ENCODE assay signal across 9 cellular contexts in the genomic region with DNA sequence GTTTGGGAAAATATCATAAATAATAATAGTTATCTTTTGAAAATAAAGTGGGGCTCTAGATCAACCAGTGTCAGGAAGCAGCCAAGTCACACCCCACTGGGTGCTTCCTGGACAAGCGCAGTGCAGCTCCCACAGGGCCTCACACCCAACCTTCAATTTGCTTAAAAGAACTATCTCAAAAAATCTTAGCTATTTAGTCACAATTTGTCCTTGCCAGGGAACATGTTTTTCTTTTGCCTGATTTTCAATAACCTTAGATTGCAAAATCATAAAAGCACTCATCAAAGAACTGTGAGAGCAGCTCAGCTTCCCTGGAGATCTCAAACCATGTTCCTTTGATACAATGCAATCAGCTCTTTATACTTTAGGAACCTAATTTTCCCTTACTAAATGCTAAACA. TPM values are rescaled to one million over a fixed set of nuclear protein-coding genes. Genes with fewer than 3 reads are reported as not detected.
DNase-seq lines count a peak whose midpoint lies in the region; ATAC-seq, FAIRE-seq and TF ChIP-seq lines count a peak whose summit lies in the region.
"Had no signal": no experiment of that assay in that cellular context is flagged by ENCODE, and none has a peak within 500 bp of the region (broad histone marks: within the 10 kb centered on the region; RNA-seq: fewer than 3 reads in every experiment).

No MANE protein-coding gene starts in this region.

- DNase-seq in activated T-cell treated with anti-CD3 and anti-CD28 coated beads, Interleukin-2, amount 50 U/mL, for 4 hours, result no peak
- no peak for DNase-seq in activated T-cell treated with anti-CD3 and anti-CD28 coated beads, Interleukin-2, amount 50 U/mL, for 48 hours
- DNase-seq in K562 (ENCODE audit: extremely low read depth in 1 of 4, low spot score in 3 of 4), result peak in 2 of 4 experiments; percentile 37 to 45
- peak in 1 of 2 donors; percentile 65 for DNase-seq in upper lobe of left lung
- no peak for DNase-seq in NCI-H1092 (lab: John Stamatoyannopoulos, UW)
- DNase-seq in HAP-1 (ENCODE audit: low spot score in 2 of 2), result no peak
- no peak for DNase-seq in midbrain (lab: John Stamatoyannopoulos, UW)

- H3K4me1 Mint-ChIP-seq in activated T-cell treated with anti-CD3 and anti-CD28 coated beads, Interleukin-2, amount 50 U/mL, for 4 hours (ENCODE audit: low read depth), result peaks cover 44% of the 10 kb centered on the region

- H3K9me3 Mint-ChIP-seq in activated T-cell treated with anti-CD3 and anti-CD28 coated beads, Interleukin-2, amount 50 U/mL, for 4 hours, result no peaks in the 10 kb centered on the region

- H2AFZ ChIP-seq in K562 (ENCODE audit: low read depth, low read length), result peak overlapping the region; percentile 84

- H3K4me1 ChIP-seq in K562 (replicated peaks in 1 of 2; ENCODE audit: control insufficient read depth in 2 of 2, insufficient read depth in 2 of 2, low read length in 2 of 2) (peaks cover 17 to 18% of the 10 kb centered on the region in 2 experiments), mucosa of rectum (ENCODE audit: control insufficient read depth in 2 of 2, insufficient read depth in 2 of 2, low read length in 2 of 2) (peaks cover 14% of the 10 kb centered on the region in 2 donors), upper lobe of left lung (peaks cover 19 to 36% (median 29%) of the 10 kb centered on the region in 4 donors), HAP-1 (peaks cover 35% of the 10 kb centered on the region)

- peak overlapping the region; percentile 56 to 88; a peak in 3 of 4 replicates for H3K9ac ChIP-seq in K562 (ENCODE audit: insufficient read depth in 1 of 2, low read depth in 2 of 2, low read length in 2 of 2)
- peak overlapping the region in 1 of 2 donors; percentile 91 for H3K9ac ChIP-seq in mucosa of rectum (ENCODE audit: low read depth in 1 of 2, low read length in 2 of 2)

- H3K36me3 ChIP-seq in K562 (ENCODE audit: control insufficient read depth, insufficient read depth, low read length), result peaks cover 7% of the 10 kb centered on the region; the same call in 1 of the 3 replicates
- H3K36me3 ChIP-seq in mucosa of rectum (ENCODE audit: control insufficient read depth in 2 of 2, insufficient read depth in 2 of 2, low read length in 2 of 2), result no peaks in the 10 kb centered on the region
- no peaks in the 10 kb centered on the region for H3K36me3 ChIP-seq in upper lobe of left lung
- no peaks in the 10 kb centered on the region for H3K36me3 ChIP-seq in HAP-1 (replicated peaks)

- H3K4me3 Mint-ChIP-seq in activated T-cell treated with anti-CD3 and anti-CD28 coated beads, Interleukin-2, amount 50 U/mL, for 4 hours, result peak overlapping the region; percentile 87

- TF ChIP-seq POLR2A in K562 (conservative IDR thresholded peaks at IDR 0.05) (no peak), upper lobe of left lung (IDR thresholded peaks at IDR 0.05) (no peak)

- TF ChIP-seq RAD21 in K562 (CRISPR knock-in tag; conservative IDR thresholded peaks at IDR 0.05 in 1 of 2, IDR thresholded peaks at IDR 0.05 in 1 of 2), result no peak

- intact Hi-C loops in K562 (cut with micrococcal nuclease), result loop anchor here (1.0 to 10.0 kb wide), 5 partner anchors 8 to 824 kb away; a partner anchor contains a TSS

- ATAC-seq in activated T-cell treated with anti-CD3 and anti-CD28 coated beads, Interleukin-2, amount 50 U/mL, for 4 hours, result no peak
- ATAC-seq in K562, result no peak
- no peak for ATAC-seq in upper lobe of left lung (ENCODE audit: low FRiP score in 2 of 2)

- WGBS in K562 (ENCODE audit: insufficient coverage, low coverage, missing lambda C conversion rate), result 42% methylated on average over 1 of the region's 1 CpG
- WGBS in upper lobe of left lung, 2 donors, result 26 to 31% methylated on average over 1 of the region's 1 CpG

- H4K20me1 ChIP-seq in K562 (replicated peaks; ENCODE audit: control insufficient read depth, insufficient read depth, low read length), result no peaks in the 10 kb centered on the region

- POLR2A ChIA-PET in K562 (lab: Yijun Ruan, JAX), result interaction anchor here (0.7 to 3.7 kb wide), 8 partner anchors 8 to 592 kb away, joined by 3 to 98 read pairs (median 4); a partner anchor contains a TSS

- BruUV-seq in K562 (replicated peaks; lab: Mats Ljungman, UMichigan), result no TSS peak

- peaks cover 15% of the 10 kb centered on the region for H3K36me3 Mint-ChIP-seq in activated T-cell treated with anti-CD3 and anti-CD28 coated beads, Interleukin-2, amount 50 U/mL, for 4 hours (ENCODE audit: insufficient read depth)

- peak overlapping the region; percentile 93 for H3K4me2 ChIP-seq in K562 (ENCODE audit: insufficient read depth, low read length)

- in situ Hi-C loops in K562 (cut with MboI), result loop anchor here (5.0 to 10.0 kb wide), 2 partner anchors 183 to 1486 kb away; no protein-coding TSS in a partner anchor
- in situ Hi-C loops in HAP-1 (cut with MboI; ENCODE audit: low sequenced_read_pairs), result loop anchor here (10.0 kb wide), 1 partner anchor 166 kb away; a partner anchor contains a TSS

- H3K4me3 ChIP-seq in K562 (no peak overlapping the region), mucosa of rectum (ENCODE audit: low read length in 2 of 2) (no peak overlapping the region), upper lobe of left lung (no peak overlapping the region), HAP-1 (no peak overlapping the region)

- H3K9me1 ChIP-seq in K562 (ENCODE audit: control insufficient read depth, insufficient read depth, low read length), result no peaks in the 10 kb centered on the region

- no peak for TF ChIP-seq EP300 in K562 (IDR thresholded peaks at IDR 0.05; ENCODE audit: low read length)
- TF ChIP-seq EP300 in upper lobe of left lung (IDR thresholded peaks at IDR 0.05), result peak in 1 of 4 donors; percentile 3

- peaks cover 34% of the 10 kb centered on the region for H3K79me2 ChIP-seq in K562 (ENCODE audit: control insufficient read depth, insufficient read depth, low read length)

- no peaks in the 10 kb centered on the region for H3K27me3 Mint-ChIP-seq in activated T-cell treated with anti-CD3 and anti-CD28 coated beads, Interleukin-2, amount 50 U/mL, for 4 hours (ENCODE audit: low read depth)

- H3K9me3 ChIP-seq in K562 (replicated peaks; ENCODE audit: control insufficient read depth, insufficient read depth, low read depth, low read length), result no peaks in the 10 kb centered on the region
- no peaks in the 10 kb centered on the region for H3K9me3 ChIP-seq in mucosa of rectum (ENCODE audit: control insufficient read depth in 2 of 2, low read length in 2 of 2)
- H3K9me3 ChIP-seq in upper lobe of left lung, result no peaks in the 10 kb centered on the region
- H3K9me3 ChIP-seq in HAP-1, result no peaks in the 10 kb centered on the region

- H3K27me3 ChIP-seq in K562 (ENCODE audit: control insufficient read depth in 2 of 2, insufficient read depth in 2 of 2, low read length in 2 of 2) (no peaks in the 10 kb centered on the region), mucosa of rectum (ENCODE audit: control insufficient read depth in 2 of 2, insufficient read depth in 2 of 2, low read length in 2 of 2) (no peaks in the 10 kb centered on the region), upper lobe of left lung (no peaks in the 10 kb centered on the region), HAP-1 (ENCODE audit: low read depth) (no peaks in the 10 kb centered on the region)

- TF ChIP-seq CTCF in K562 (IDR thresholded peaks at IDR 0.05 in 2 of 3, conservative IDR thresholded peaks at IDR 0.05 in 1 of 3; ENCODE audit: insufficient read depth in 2 of 3, low read depth in 1 of 3, low read length in 3 of 3), result no peak
- TF ChIP-seq CTCF in upper lobe of left lung (IDR thresholded peaks at IDR 0.05), result no peak

- no peak for FAIRE-seq in K562 (lab: Jason Lieb, UNC)

- CTCF ChIA-PET in K562 (lab: Yijun Ruan, JAX; ENCODE audit: low intra/inter-chr PET ratio), result no interaction called here

- H3K27ac ChIP-seq in K562 (ENCODE audit: extremely low read depth, low read depth, low read length) (peak overlapping the region; percentile 96), mucosa of rectum (ENCODE audit: low read depth in 2 of 2, low read length in 2 of 2) (peak overlapping the region; percentile 92 to 93), upper lobe of left lung (peak overlapping the region; percentile 95 to 99 (median 96))

RNA-seq across cellular contexts. Expression of a gene that starts 1.6 kb away (rescaled TPM):
- total RNA-seq in activated T-cell treated with anti-CD3 and anti-CD28 coated beads, Interleukin-2, amount 50 U/mL, for 4 hours, result 10 to 100 TPM; 47.8 to 58.8 (median 57.8) TPM
- total RNA-seq in K562 (2011; cell fraction: chromatin; rRNA removed; ENCODE audit: low replicate concordance), result 6.1 and 37.7 TPM in 2 replicates
- 4.8 and 5.7 TPM in 2 replicates for total RNA-seq in K562 (2011; cell fraction: nucleolus; rRNA removed)
- total RNA-seq in K562 (2011; cell fraction: nucleoplasm; rRNA removed), result 10.2 and 13.4 TPM in 2 replicates
- total RNA-seq in K562 (2014; rRNA removed) (6.7 and 10.6 TPM in 2 replicates), K562 (2014; rRNA removed; fragmentation: Illumina TruSeq; extraction: Trizol) (14.6 and 16.9 TPM in 2 replicates), K562 (2015; rRNA removed; fragmentation: Illumina TruSeq; extraction: Trizol) (9.3 and 12.7 TPM in 2 replicates), K562 (2021) (13.8 TPM in 2 replicates), upper lobe of left lung (10 to 100 TPM; 33.5 to 75.6 (median 48.9) TPM)
- polyA plus RNA-seq in K562 (2011; rRNA removed) (8.9 and 9.3 TPM in 2 replicates), K562 (2014; fragmentation: Illumina TruSeq; extraction: Trizol) (11.2 and 13.6 TPM in 2 replicates), K562 (2014; fragmentation: Nextera tagmentation; extraction: Ambion mirVana) (1 to 10 TPM; 5.8 to 7.0 TPM), K562 (2014; rRNA removed) (8.5 and 11.0 TPM in 2 replicates)
- 4.6 and 7.1 TPM in 2 replicates for polyA plus RNA-seq in K562 (2011; cell fraction: cytosol; rRNA removed)
- polyA plus RNA-seq in K562 (2011; cell fraction: nucleus; rRNA removed), result 6.2 and 6.6 TPM in 2 replicates
- polyA plus RNA-seq in K562 (2012), result 10.0 and 22.1 TPM in 2 replicates
- polyA minus RNA-seq in K562 (2011; rRNA and poly(A)+ RNA removed), result 33.3 and 40.5 TPM in 2 replicates
- polyA minus RNA-seq in K562 (2011; cell fraction: cytosol; rRNA and poly(A)+ RNA removed), result 10.1 and 10.2 TPM in 2 replicates
- polyA minus RNA-seq in K562 (2011; cell fraction: nucleus; rRNA and poly(A)+ RNA removed), result 6.5 and 10.6 TPM in 2 replicates

RNA-seq across cellular contexts. Expression of a gene that starts 39.7 kb away (rescaled TPM):
- total RNA-seq in activated T-cell treated with anti-CD3 and anti-CD28 coated beads, Interleukin-2, amount 50 U/mL, for 4 hours, result under 1 TPM in 1 of 3 donors, not detected in 2; 0.10 TPM
- total RNA-seq in K562 (2011; cell fraction: chromatin; rRNA removed; ENCODE audit: low replicate concordance), result not detected in 2 replicates
- total RNA-seq in K562 (2011; cell fraction: nucleolus; rRNA removed), result not detected in 2 replicates
- not detected in 2 replicates for total RNA-seq in K562 (2011; cell fraction: nucleoplasm; rRNA removed)
- not detected in 2 replicates for total RNA-seq in K562 (2014; rRNA removed)
- total RNA-seq in K562 (2014; rRNA removed; fragmentation: Illumina TruSeq; extraction: Trizol), result not detected in 2 replicates
- not detected in 2 replicates for total RNA-seq in K562 (2015; rRNA removed; fragmentation: Illumina TruSeq; extraction: Trizol)
- 0.07 TPM in 1 of 2 replicates, not detected in the other for total RNA-seq in K562 (2021)
- polyA plus RNA-seq in K562 (2011; rRNA removed), result 0.03 and 0.07 TPM in 2 replicates
- 0.03 and 0.36 TPM in 2 replicates for polyA plus RNA-seq in K562 (2011; cell fraction: cytosol; rRNA removed)
- 0.04 and 0.31 TPM in 2 replicates for polyA plus RNA-seq in K562 (2011; cell fraction: nucleus; rRNA removed)
- 0.05 TPM in 1 of 2 replicates, not detected in the other for polyA plus RNA-seq in K562 (2012)
- 0.04 and 0.12 TPM in 2 replicates for polyA plus RNA-seq in K562 (2014; fragmentation: Illumina TruSeq; extraction: Trizol)
- polyA plus RNA-seq in K562 (2014; fragmentation: Nextera tagmentation; extraction: Ambion mirVana), result under 1 TPM in 1 of 2 experiments, not detected in 1; 0.03 TPM
- polyA plus RNA-seq in K562 (2014; rRNA removed), result 0.07 TPM in 1 of 2 replicates, not detected in the other
- not detected in 2 replicates for polyA minus RNA-seq in K562 (2011; rRNA and poly(A)+ RNA removed)
- polyA minus RNA-seq in K562 (2011; cell fraction: cytosol; rRNA and poly(A)+ RNA removed), result 0.29 TPM in 1 of 2 replicates, not detected in the other
- polyA minus RNA-seq in K562 (2011; cell fraction: nucleus; rRNA and poly(A)+ RNA removed), result not detected in 2 replicates
- 1 to 10 TPM; 1.3 to 3.3 (median 1.8) TPM for total RNA-seq in upper lobe of left lung
- total RNA-seq: bronchial epithelial cell had no signal
